ENCODE assay signal across 8 cellular contexts in genomic region chr1:186155594-186155993, GRCh38.
DNase-seq lines count a peak whose midpoint lies in the region; ATAC-seq and TF ChIP-seq lines count a peak whose summit lies in the region.

No MANE protein-coding gene starts in this region.

- DNase-seq in A172 (ENCODE audit: low spot score) (peak; percentile 75), GM12865 (ENCODE audit: low read depth) (peak; percentile 45), OCI-M1 (lab: John Stamatoyannopoulos, UW) (peak; percentile 85), epithelial cell of prostate (ENCODE audit: low read depth, low spot score) (peak; percentile 48), retinal pigment epithelial cell (ENCODE audit: low read depth) (peak; percentile 41), KG1 (lab: John Stamatoyannopoulos, UW) (no peak)
- DNase-seq in stimulated activated CD4-positive, alpha-beta T cell treated with anti-CD3 and anti-CD28 coated beads, Interleukin-15, amount 100 ng/mL, for 24 hours, result no peak

- TF ChIP-seq CTCF in GM12865 (IDR thresholded peaks at IDR 0.05; ENCODE audit: insufficient read depth, low read depth, low read length, missing control alignments), result peak; percentile 38
- TF ChIP-seq CTCF in retinal pigment epithelial cell (conservative IDR thresholded peaks at IDR 0.05; ENCODE audit: low read depth, low read length), result peak; percentile 70

- H3K4me3 ChIP-seq in GM12865 (ENCODE audit: low read depth, low read length) (no peak overlapping the region), retinal pigment epithelial cell (ENCODE audit: low read length) (no peak overlapping the region)

- ATAC-seq in HG03108 (IDR thresholded peaks at IDR 0.05; ENCODE audit: unreplicated experiment), result peak; percentile 59

- H3K27ac ChIP-seq in epithelial cell of prostate, result no peak overlapping the region

Comparison
In these comparisons a context has a peak if more than half of its experiments do, and no peak if none do; other contexts are left out.
1. DNase-seq: peak in A172 (single experiment), GM12865 (single experiment), OCI-M1 (single experiment), epithelial cell of prostate (single experiment) and retinal pigment epithelial cell (single experiment); none in KG1 (single experiment) and stimulated activated CD4-positive, alpha-beta T cell treated with anti-CD3 and anti-CD28 coated beads, Interleukin-15, amount 100 ng/mL, for 24 hours (single experiment).